ENCODE assay signal across 8 cellular contexts in genomic region chr7:82444220-82445049, GRCh38. TPM values are rescaled to one million over a fixed set of nuclear protein-coding genes. Genes with fewer than 3 reads are reported as not detected.
DNase-seq lines count a peak whose midpoint lies in the region; ATAC-seq and TF ChIP-seq lines count a peak whose summit lies in the region.

No MANE protein-coding gene starts in this region.

- peaks cover 8% of the 10 kb centered on the region for H3K4me1 ChIP-seq in upper lobe of right lung

- peaks cover 14% of the 10 kb centered on the region for H3K27me3 ChIP-seq in upper lobe of right lung

- H3K27ac ChIP-seq in upper lobe of right lung = peak overlapping the region; percentile 74

- no peak overlapping the region for H3K4me3 Mint-ChIP-seq in activated CD4-positive, alpha-beta T cell treated with anti-CD3 and anti-CD28 coated beads, Interleukin-2, amount 10 ng/mL, durations not matched to agents 7 days and 5 days
- H3K4me3 Mint-ChIP-seq in mesothelial cell of epicardium = peak overlapping the region; percentile 88

- peak; percentile 63 for ATAC-seq in upper lobe of right lung
- ATAC-seq in HG03045 (IDR thresholded peaks at IDR 0.05; ENCODE audit: unreplicated experiment) = no peak

- H3K36me3 ChIP-seq in upper lobe of right lung = no peaks in the 10 kb centered on the region

- intact Hi-C loops in upper lobe of right lung (cut with DNase I) = no loop called here

- DNase-seq in activated CD4-positive, alpha-beta T cell treated with anti-CD3 and anti-CD28 coated beads, Interleukin-2, amount 10 ng/mL, durations not matched to agents 7 days and 5 days = no peak
- DNase-seq in activated CD4-positive, alpha-beta T cell treated with anti-CD3 and anti-CD28 coated beads for 48 hours = no peak
- DNase-seq in NCI-H345 treated with DMSO at 0.1 percent for 48 hours (lab: John Stamatoyannopoulos, UW; ENCODE audit: unreplicated experiment) = peak; percentile 87
- DNase-seq in cerebellar cortex (ENCODE audit: low spot score) = peak; percentile 67
- no peak for DNase-seq in mesothelial cell of epicardium (ENCODE audit: low spot score in 2 of 2, unreplicated experiment in 2 of 2)
- peak; percentile 66 for DNase-seq in upper lobe of right lung
- no peak for DNase-seq in activated CD4-positive, alpha-beta T cell treated with anti-CD3 and anti-CD28 coated beads, Interleukin-2, amount 50 U/mL, for 4 hours

- H3K27ac Mint-ChIP-seq in activated CD4-positive, alpha-beta T cell treated with anti-CD3 and anti-CD28 coated beads, Interleukin-2, amount 10 ng/mL, durations not matched to agents 7 days and 5 days = peak overlapping the region; percentile 60
- H3K27ac Mint-ChIP-seq in mesothelial cell of epicardium = peak overlapping the region; percentile 93

- no peaks in the 10 kb centered on the region for H3K9me3 Mint-ChIP-seq in activated CD4-positive, alpha-beta T cell treated with anti-CD3 and anti-CD28 coated beads, Interleukin-2, amount 10 ng/mL, durations not matched to agents 7 days and 5 days
- no peaks in the 10 kb centered on the region for H3K9me3 Mint-ChIP-seq in mesothelial cell of epicardium

- no peaks in the 10 kb centered on the region for H3K9me3 ChIP-seq in upper lobe of right lung

- CTCF ChIA-PET in activated CD4-positive, alpha-beta T cell treated with anti-CD3 and anti-CD28 coated beads, Interleukin-2, amount 10 ng/mL, durations not matched to agents 7 days and 5 days (lab: Charles Lee) = interaction anchor here (0.6 kb wide), 1 partner anchor 279 kb away, joined by 7 read pairs; no protein-coding TSS in a partner anchor

- TF ChIP-seq CTCF in mesothelial cell of epicardium (IDR thresholded peaks at IDR 0.05; ENCODE audit: unreplicated experiment) = no peak
- TF ChIP-seq CTCF in upper lobe of right lung (IDR thresholded peaks at IDR 0.05) = no peak

- POLR2A ChIA-PET in activated CD4-positive, alpha-beta T cell treated with anti-CD3 and anti-CD28 coated beads, Interleukin-2, amount 10 ng/mL, durations not matched to agents 7 days and 5 days (lab: Charles Lee) = no interaction called here

- H3K27me3 Mint-ChIP-seq in activated CD4-positive, alpha-beta T cell treated with anti-CD3 and anti-CD28 coated beads, Interleukin-2, amount 10 ng/mL, durations not matched to agents 7 days and 5 days = peaks cover 38% of the 10 kb centered on the region
- peaks cover 23% of the 10 kb centered on the region for H3K27me3 Mint-ChIP-seq in mesothelial cell of epicardium (ENCODE audit: low read depth)

- H3K4me1 Mint-ChIP-seq in activated CD4-positive, alpha-beta T cell treated with anti-CD3 and anti-CD28 coated beads, Interleukin-2, amount 10 ng/mL, durations not matched to agents 7 days and 5 days = peaks cover 4% of the 10 kb centered on the region
- peaks cover 26% of the 10 kb centered on the region for H3K4me1 Mint-ChIP-seq in mesothelial cell of epicardium

- no peaks in the 10 kb centered on the region for H3K36me3 Mint-ChIP-seq in activated CD4-positive, alpha-beta T cell treated with anti-CD3 and anti-CD28 coated beads, Interleukin-2, amount 10 ng/mL, durations not matched to agents 7 days and 5 days (ENCODE audit: low read depth)
- no peaks in the 10 kb centered on the region for H3K36me3 Mint-ChIP-seq in mesothelial cell of epicardium

- peak overlapping the region; percentile 59 for H3K4me3 ChIP-seq in upper lobe of right lung

RNA-seq across cellular contexts. Expression of gene CACNA2D1, which starts 0.9 kb away (rescaled TPM):
- not detected for total RNA-seq in activated CD4-positive, alpha-beta T cell treated with anti-CD3 and anti-CD28 coated beads, Interleukin-2, amount 10 ng/mL, durations not matched to agents 7 days and 5 days
- total RNA-seq in mesothelial cell of epicardium (14.7 to 15.7 TPM (median 14.7 TPM) in 3 replicates), upper lobe of right lung (10.3 TPM)

Comparison
In these comparisons a context has a peak if more than half of its experiments do, and no peak if none do; other contexts are left out.
1. DNase-seq: peak in NCI-H345 treated with DMSO at 0.1 percent for 48 hours (single experiment), cerebellar cortex (single experiment) and upper lobe of right lung (single experiment); none in activated CD4-positive, alpha-beta T cell treated with anti-CD3 and anti-CD28 coated beads, Interleukin-2, amount 10 ng/mL, durations not matched to agents 7 days and 5 days (single experiment), activated CD4-positive, alpha-beta T cell treated with anti-CD3 and anti-CD28 coated beads for 48 hours (single experiment), mesothelial cell of epicardium (0 of 2) and activated CD4-positive, alpha-beta T cell treated with anti-CD3 and anti-CD28 coated beads, Interleukin-2, amount 50 U/mL, for 4 hours (0 of 2).
2. RNA of gene CACNA2D1, which starts 0.9 kb away (total RNA-seq): 14.7 to 15.7 TPM in mesothelial cell of epicardium and 10.3 TPM in upper lobe of right lung (single experiment); not detected in activated CD4-positive, alpha-beta T cell treated with anti-CD3 and anti-CD28 coated beads, Interleukin-2, amount 10 ng/mL, durations not matched to agents 7 days and 5 days; every median in the first group is over 10 times any median in the second.